ENCODE assay signal across 8 cellular contexts in genomic region chr3:49719214-49719884, GRCh38. TPM values are rescaled to one million over a fixed set of nuclear protein-coding genes. Genes with fewer than 3 reads are reported as not detected.
DNase-seq lines count a peak whose midpoint lies in the region; ATAC-seq, FAIRE-seq and TF ChIP-seq lines count a peak whose summit lies in the region.

AMIGO3 (minus strand) TSS chr3:49719684; CDS start chr3:49719465, 219 bp downstream.

- H3K4me3 ChIP-seq in AG10803 (ENCODE audit: low read length): peak within 1 kb of the TSS; percentile 64
- peak within 1 kb of the TSS; percentile 9 for H3K4me3 ChIP-seq in mesendoderm (ENCODE audit: low read length)

- H3K27ac ChIP-seq in mesendoderm (ENCODE audit: low read depth, low read length): no peak within 1 kb of the TSS

- no peak within 1 kb of the TSS for H2AK5ac ChIP-seq in mesendoderm (ENCODE audit: low read length)

- H4K8ac ChIP-seq in mesendoderm (ENCODE audit: low read depth, low read length): no peak within 1 kb of the TSS

- peak; percentile 57 for TF ChIP-seq CTCF in AG10803 (conservative IDR thresholded peaks at IDR 0.05; ENCODE audit: low read length)

- no peak within 1 kb of the TSS for H4K5ac ChIP-seq in mesendoderm (ENCODE audit: low read length)

- no CpG with 5 or more reads among the region's 50 CpGs for WGBS in mesendoderm (ENCODE audit: extremely low coverage, insufficient coverage, low lambda C conversion rate)

- DNase-seq in AG10803 (ENCODE audit: low read depth): peak; percentile 90
- DNase-seq in NCI-H82 (lab: John Stamatoyannopoulos, UW): peak; percentile 97
- DNase-seq in activated CD8-positive, alpha-beta memory T cell treated with anti-CD3 and anti-CD28 coated beads, Interleukin-2, amount 50 U/mL, for 1 hour (ENCODE audit: extremely low read depth): peak; percentile 77
- DNase-seq in mesendoderm: peak; percentile 96
- DNase-seq in stimulated activated CD8-positive, alpha-beta memory T cell treated with anti-CD3 and anti-CD28 coated beads, Interleukin-12 subunit alpha, Interleukin-12 subunit beta, amount 100 ng/mL, for 24 hours (ENCODE audit: extremely low read depth): peak; percentile 79

- H3K27me3 ChIP-seq in mesendoderm (ENCODE audit: insufficient read depth, low read length, poor library complexity): no peaks in the 10 kb centered on the region

- H3K23ac ChIP-seq in mesendoderm (ENCODE audit: low read length): peak within 1 kb of the TSS; percentile 1

- H3K4ac ChIP-seq in mesendoderm (ENCODE audit: low read depth, low read length): no peak within 1 kb of the TSS

- peaks cover 5% of the 10 kb centered on the region for H3K36me3 ChIP-seq in mesendoderm (ENCODE audit: control insufficient read depth, insufficient read depth, low read length)

- FAIRE-seq in endometrium (lab: Jason Lieb, UNC): peak; percentile 97

- H3K4me2 ChIP-seq in mesendoderm (ENCODE audit: low read length): peak within 1 kb of the TSS; percentile 82

- H3K56ac ChIP-seq in mesendoderm (ENCODE audit: low read length): peak within 1 kb of the TSS; percentile 89

- peaks cover 12% of the 10 kb centered on the region for H3K79me1 ChIP-seq in mesendoderm (ENCODE audit: low read length)

- H3K79me2 ChIP-seq in mesendoderm (ENCODE audit: control insufficient read depth, insufficient read depth, low read length): peaks cover 7% of the 10 kb centered on the region

- peak within 1 kb of the TSS; percentile 73 for H3K9ac ChIP-seq in mesendoderm (ENCODE audit: low read length)

- H2BK120ac ChIP-seq in mesendoderm (ENCODE audit: low read depth, low read length): no peak within 1 kb of the TSS

- H3K4me1 ChIP-seq in mesendoderm (ENCODE audit: control insufficient read depth, low read depth, low read length): peaks cover 4% of the 10 kb centered on the region

- H2BK5ac ChIP-seq in mesendoderm (ENCODE audit: low read length): no peak within 1 kb of the TSS

- ATAC-seq in GM19043 (IDR thresholded peaks at IDR 0.05; ENCODE audit: low read depth, unreplicated experiment) (peak; percentile 53), HG03354 (IDR thresholded peaks at IDR 0.05; ENCODE audit: poor library complexity, severe bottlenecking, unreplicated experiment) (peak; percentile 64)

- H2BK15ac ChIP-seq in mesendoderm (replicated peaks; ENCODE audit: low read depth): no peak within 1 kb of the TSS

- no peak within 1 kb of the TSS for H3K18ac ChIP-seq in mesendoderm (ENCODE audit: low read length)

RNA-seq across cellular contexts. Expression of gene AMIGO3, which starts in this region (rescaled TPM):
- polyA plus RNA-seq in mesendoderm (2013, experiment 1 of 2): 1.3 TPM
- polyA plus RNA-seq in mesendoderm (2013, experiment 2 of 2): 1.1 TPM
